9 cellular contexts compared by ENCODE assay signal in genomic region chr5:90329911-90330310, GRCh38.
"Had no signal": no experiment of that assay in that cellular context is flagged by ENCODE, and none has a peak within 500 bp of the region (broad histone marks: within the 10 kb centered on the region; RNA-seq: fewer than 3 reads in every experiment).

No MANE protein-coding gene starts in this region.

- H3K9me3 Mint-ChIP-seq: GM23338, H9, IgD-negative memory B cell had no signal

- H3K4me1 Mint-ChIP-seq: GM23338, IgD-negative memory B cell had no signal

- H3K4me3 Mint-ChIP-seq: GM23338, H9, IgD-negative memory B cell had no signal

- ATAC-seq: GM23338, HepG2 had no signal

- DNase-seq: H9, HCEC 1CT, Karpas-422, KBM-7 had no signal

- H3K27ac Mint-ChIP-seq: GM23338, H9, IgD-negative memory B cell had no signal

- H3K27ac ChIP-seq: HL-60, KMS-11 had no signal

- H3K36me3 Mint-ChIP-seq: IgD-negative memory B cell had no signal
